In genomic region chr2:42036413-42036812, GRCh38 we compare ENCODE assay signal across 25 cellular contexts. TPM values are rescaled to one million over a fixed set of nuclear protein-coding genes. Genes with fewer than 3 reads are reported as not detected.
"Had no signal": no experiment of that assay in that cellular context is flagged by ENCODE, and none has a peak within 500 bp of the region (broad histone marks: within the 10 kb centered on the region; RNA-seq: fewer than 3 reads in every experiment).

No MANE protein-coding gene starts in this region.

- H3K27me3 ChIP-seq: pancreas, tibial nerve, uterus had no signal

- H3K27ac Mint-ChIP-seq: activated CD4-positive, alpha-beta T cell treated with anti-CD3 and anti-CD28 coated beads, Interleukin-2, amount 10 ng/mL, durations not matched to agents 7 days and 5 days; activated CD8-positive, alpha-beta memory T cell treated with anti-CD3 and anti-CD28 coated beads, Interleukin-2, amount 10 ng/mL, durations not matched to agents 7 days and 5 days; activated CD8-positive, alpha-beta T cell treated with anti-CD3 and anti-CD28 coated beads for 36 hours; activated naive CD8-positive, alpha-beta T cell treated with anti-CD3 and anti-CD28 coated beads, Interleukin-2, amount 50 U/mL, for 24 hours; dendritic cell treated with granulocyte-macrophage colony-stimulating factor and Interleukin-4, amounts not matched to agents 40 ng/mL and 50 ng/mL, for 4 days; immature natural killer cell; nephron progenitor cell; stimulated activated effector memory CD8-positive, alpha-beta T cell treated with anti-CD3 and anti-CD28 coated beads, Interleukin-12 subunit alpha, Interleukin-12 subunit beta, amount 100 ng/mL, for 72 hours; stimulated activated naive CD8-positive, alpha-beta T cell treated with anti-CD3 and anti-CD28 coated beads, Interleukin-15, amount 100 ng/mL, for 72 hours had no signal

- H3K36me3 ChIP-seq: left ventricle myocardium inferior, pancreas, tibial nerve, uterus, WERI-Rb-1 had no signal

- H3K4me1 ChIP-seq: left ventricle myocardium inferior, pancreas, uterus had no signal

- H3K27ac ChIP-seq: left ventricle myocardium inferior, pancreas, tibial nerve, uterus, WERI-Rb-1 had no signal

- H3K36me3 Mint-ChIP-seq: activated CD8-positive, alpha-beta memory T cell treated with anti-CD3 and anti-CD28 coated beads, Interleukin-2, amount 10 ng/mL, durations not matched to agents 7 days and 5 days; immature natural killer cell; stimulated activated effector memory CD8-positive, alpha-beta T cell treated with anti-CD3 and anti-CD28 coated beads, Interleukin-12 subunit alpha, Interleukin-12 subunit beta, amount 100 ng/mL, for 72 hours had no signal

- H3K9me3 ChIP-seq: left ventricle myocardium inferior, pancreas, tibial nerve, uterus had no signal

- H3K4me3 ChIP-seq: left ventricle myocardium inferior, pancreas, tibial nerve, uterus had no signal

- DNase-seq: activated CD4-positive, alpha-beta T cell treated with anti-CD3 and anti-CD28 coated beads, Interleukin-2, amount 10 ng/mL, durations not matched to agents 7 days and 5 days; activated CD4-positive, CD25-positive, alpha-beta regulatory T cell treated with anti-CD3 and anti-CD28 coated beads, Interleukin-2, amount 50 U/mL, for 72 hours; activated CD8-positive, alpha-beta memory T cell treated with anti-CD3 and anti-CD28 coated beads, Interleukin-2, amount 10 ng/mL, durations not matched to agents 7 days and 5 days; activated CD8-positive, alpha-beta T cell treated with anti-CD3 and anti-CD28 coated beads for 36 hours; activated effector memory CD4-positive, alpha-beta T cell treated with anti-CD3 and anti-CD28 coated beads, Interleukin-2, amount 50 U/mL, for 16 hours; activated naive CD4-positive, alpha-beta T cell treated with anti-CD3 and anti-CD28 coated beads, Interleukin-2, amount 50 U/mL, for 16 hours; activated naive CD8-positive, alpha-beta T cell treated with anti-CD3 and anti-CD28 coated beads, Interleukin-2, amount 50 U/mL, for 24 hours; activated T-cell treated with anti-CD3 and anti-CD28 coated beads for 4 hours; effector CD4-positive, alpha-beta T cell; erythroblast; foreskin fibroblast; immature natural killer cell; kidney glomerular epithelial cell; left ventricle myocardium inferior; mammary epithelial cell; nephron progenitor cell; pancreas; right cardiac atrium; stimulated activated CD4-positive, alpha-beta T cell treated with anti-CD3 and anti-CD28 coated beads, Interleukin-1b, Interleukin-23, amount 100 ng/mL, for 48 hours; stimulated activated naive CD8-positive, alpha-beta T cell treated with anti-CD3 and anti-CD28 coated beads, Interleukin-15, amount 100 ng/mL, for 72 hours; uterus; WERI-Rb-1 had no signal

- H3K4me3 Mint-ChIP-seq: activated CD4-positive, alpha-beta T cell treated with anti-CD3 and anti-CD28 coated beads, Interleukin-2, amount 10 ng/mL, durations not matched to agents 7 days and 5 days; activated CD8-positive, alpha-beta memory T cell treated with anti-CD3 and anti-CD28 coated beads, Interleukin-2, amount 10 ng/mL, durations not matched to agents 7 days and 5 days; activated CD8-positive, alpha-beta T cell treated with anti-CD3 and anti-CD28 coated beads for 36 hours; activated naive CD8-positive, alpha-beta T cell treated with anti-CD3 and anti-CD28 coated beads, Interleukin-2, amount 50 U/mL, for 24 hours; dendritic cell treated with granulocyte-macrophage colony-stimulating factor and Interleukin-4, amounts not matched to agents 40 ng/mL and 50 ng/mL, for 4 days; immature natural killer cell; nephron progenitor cell; stimulated activated effector memory CD8-positive, alpha-beta T cell treated with anti-CD3 and anti-CD28 coated beads, Interleukin-12 subunit alpha, Interleukin-12 subunit beta, amount 100 ng/mL, for 72 hours; stimulated activated naive CD8-positive, alpha-beta T cell treated with anti-CD3 and anti-CD28 coated beads, Interleukin-15, amount 100 ng/mL, for 72 hours had no signal

- H3K4me1 Mint-ChIP-seq: activated CD4-positive, alpha-beta T cell treated with anti-CD3 and anti-CD28 coated beads, Interleukin-2, amount 10 ng/mL, durations not matched to agents 7 days and 5 days; activated CD8-positive, alpha-beta memory T cell treated with anti-CD3 and anti-CD28 coated beads, Interleukin-2, amount 10 ng/mL, durations not matched to agents 7 days and 5 days; activated naive CD8-positive, alpha-beta T cell treated with anti-CD3 and anti-CD28 coated beads, Interleukin-2, amount 50 U/mL, for 24 hours; immature natural killer cell; stimulated activated naive CD8-positive, alpha-beta T cell treated with anti-CD3 and anti-CD28 coated beads, Interleukin-15, amount 100 ng/mL, for 72 hours had no signal

- ATAC-seq: activated CD8-positive, alpha-beta memory T cell treated with anti-CD3 and anti-CD28 coated beads, Interleukin-2, amount 10 ng/mL, durations not matched to agents 7 days and 5 days; activated CD8-positive, alpha-beta T cell treated with anti-CD3 and anti-CD28 coated beads for 36 hours; activated naive CD8-positive, alpha-beta T cell treated with anti-CD3 and anti-CD28 coated beads, Interleukin-2, amount 50 U/mL, for 24 hours; right cardiac atrium; stimulated activated effector memory CD8-positive, alpha-beta T cell treated with anti-CD3 and anti-CD28 coated beads, Interleukin-12 subunit alpha, Interleukin-12 subunit beta, amount 100 ng/mL, for 72 hours; stimulated activated naive CD8-positive, alpha-beta T cell treated with anti-CD3 and anti-CD28 coated beads, Interleukin-15, amount 100 ng/mL, for 72 hours had no signal

- H3K9me3 Mint-ChIP-seq: activated CD4-positive, alpha-beta T cell treated with anti-CD3 and anti-CD28 coated beads, Interleukin-2, amount 10 ng/mL, durations not matched to agents 7 days and 5 days; activated CD8-positive, alpha-beta T cell treated with anti-CD3 and anti-CD28 coated beads for 36 hours; activated naive CD8-positive, alpha-beta T cell treated with anti-CD3 and anti-CD28 coated beads, Interleukin-2, amount 50 U/mL, for 24 hours; dendritic cell treated with granulocyte-macrophage colony-stimulating factor and Interleukin-4, amounts not matched to agents 40 ng/mL and 50 ng/mL, for 4 days; immature natural killer cell; stimulated activated effector memory CD8-positive, alpha-beta T cell treated with anti-CD3 and anti-CD28 coated beads, Interleukin-12 subunit alpha, Interleukin-12 subunit beta, amount 100 ng/mL, for 72 hours; stimulated activated naive CD8-positive, alpha-beta T cell treated with anti-CD3 and anti-CD28 coated beads, Interleukin-15, amount 100 ng/mL, for 72 hours had no signal

RNA-seq across cellular contexts. Expression of gene PKDCC, which starts 11.4 kb away (rescaled TPM):
- total RNA-seq: activated CD4-positive, alpha-beta T cell treated with anti-CD3 and anti-CD28 coated beads, Interleukin-2, amount 10 ng/mL, durations not matched to agents 7 days and 5 days; activated CD8-positive, alpha-beta memory T cell treated with anti-CD3 and anti-CD28 coated beads, Interleukin-2, amount 10 ng/mL, durations not matched to agents 7 days and 5 days; activated CD8-positive, alpha-beta T cell treated with anti-CD3 and anti-CD28 coated beads for 36 hours had no signal
